In the genomic region with DNA sequence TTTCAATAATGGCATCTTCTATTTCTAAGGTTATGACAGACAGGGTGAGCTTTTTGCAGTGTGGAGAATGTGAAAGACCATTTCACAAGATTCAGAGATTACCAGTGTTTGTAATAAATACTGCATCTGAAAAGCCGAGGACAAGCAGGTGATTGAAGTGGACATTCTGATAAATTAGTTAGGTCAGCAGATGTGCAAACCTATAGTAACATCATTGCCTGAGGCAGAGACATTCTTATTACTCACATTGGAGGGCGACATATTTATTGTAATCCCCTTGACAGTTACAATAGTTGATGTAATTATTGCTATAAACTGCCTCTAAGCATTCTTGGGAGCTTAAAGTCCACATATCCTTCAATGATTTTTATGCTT, we compare ENCODE assay signal across 14 cellular contexts. TPM values are rescaled to one million over a fixed set of nuclear protein-coding genes. Genes with fewer than 3 reads are reported as not detected.
DNase-seq lines count a peak whose midpoint lies in the region; ATAC-seq and TF ChIP-seq lines count a peak whose summit lies in the region.
"Had no signal": no experiment of that assay in that cellular context is flagged by ENCODE, and none has a peak within 500 bp of the region (broad histone marks: within the 10 kb centered on the region; RNA-seq: fewer than 3 reads in every experiment).

No MANE protein-coding gene starts in this region.

- H3K4me3 Mint-ChIP-seq in stimulated activated naive CD8-positive, alpha-beta T cell treated with anti-CD3 and anti-CD28 coated beads, Interleukin-15, Interleukin-2, amounts not matched to agents 100 ng/mL and 50 ng/mL, for 24 hours, result peak overlapping the region; percentile 92
- no peak overlapping the region for H3K4me3 Mint-ChIP-seq in activated naive CD4-positive, alpha-beta T cell treated with anti-CD3 and anti-CD28 coated beads, Interleukin-2, amount 10 ng/mL, durations not matched to agents 7 days and 5 days

- no peak for TF ChIP-seq EP300 in SK-N-SH (IDR thresholded peaks at IDR 0.05; ENCODE audit: borderline replicate concordance in 1 of 2, low read depth in 1 of 2, low read length in 1 of 2)

- H3K27ac ChIP-seq in Panc1 (ENCODE audit: low read length) (peak overlapping the region; percentile 82), fibroblast of lung (ENCODE audit: insufficient read depth, low read length) (peak overlapping the region; percentile 41), SK-N-SH (ENCODE audit: low read depth in 2 of 2, low read length in 1 of 2) (no peak overlapping the region)
- H3K27ac ChIP-seq: adrenal gland, BLaER1, parathyroid adenoma had no signal

- H3K4me3 ChIP-seq in Panc1 (ENCODE audit: low read depth in 2 of 2, low read length in 2 of 2) (no peak overlapping the region; a peak in 1 of 4 replicates), fibroblast of lung (replicated peaks in 1 of 4; ENCODE audit: control extremely low read depth in 1 of 4, insufficient read depth in 1 of 4, low read depth in 3 of 4, low read length in 4 of 4) (peak overlapping the region in 2 of 4 experiments; percentile 10 to 29), SK-N-SH (ENCODE audit: low read depth in 2 of 2, low read length in 1 of 2) (no peak overlapping the region)
- H3K4me3 ChIP-seq: adrenal gland, BLaER1, coronary artery had no signal

- peaks cover 15% of the 10 kb centered on the region; the same call in 1 of the 2 replicates for H3K4me1 ChIP-seq in Panc1 (ENCODE audit: control insufficient read depth, insufficient read depth, low read length)
- peaks cover 21% of the 10 kb centered on the region for H3K4me1 ChIP-seq in fibroblast of lung (ENCODE audit: control insufficient read depth, extremely low read depth, insufficient read depth, low read length)
- H3K4me1 ChIP-seq in SK-N-SH (ENCODE audit: control insufficient read depth in 1 of 2, insufficient read depth in 2 of 2, low read depth in 1 of 2, low read length in 1 of 2), result peaks cover 0 to 18% of the 10 kb centered on the region in 2 experiments; a peak in 3 of 4 replicates
- H3K4me1 ChIP-seq: parathyroid adenoma had no signal

- TF ChIP-seq RAD21 in SK-N-SH (IDR thresholded peaks at IDR 0.05; ENCODE audit: low read length), result no peak

- no peaks in the 10 kb centered on the region for H3K9me3 ChIP-seq in Panc1 (ENCODE audit: control insufficient read depth, insufficient read depth, low read depth, low read length)
- H3K9me3 ChIP-seq in fibroblast of lung (ENCODE audit: control insufficient read depth, insufficient read depth, low read depth, low read length), result no peaks in the 10 kb centered on the region
- H3K9me3 ChIP-seq in SK-N-SH, result no peaks in the 10 kb centered on the region
- H3K9me3 ChIP-seq: adrenal gland had no signal

- CTCF ChIA-PET in Panc1 (lab: Charles Lee) (no interaction called here), SK-N-SH (lab: Yijun Ruan, JAX) (interaction anchor here (0.6 to 1.2 kb wide), 3 partner anchors 9 to 23 kb away, joined by 3 to 4 read pairs (median 3); no protein-coding TSS in a partner anchor)
- CTCF ChIA-PET in activated naive CD4-positive, alpha-beta T cell treated with anti-CD3 and anti-CD28 coated beads, Interleukin-2, amount 10 ng/mL, durations not matched to agents 7 days and 5 days (lab: Charles Lee), result interaction anchor here (0.6 to 1.3 kb wide), 5 partner anchors 120 to 207 kb away, joined by 3 to 6 read pairs (median 5); no protein-coding TSS in a partner anchor

- BruUV-seq in Panc1 (replicated peaks; lab: Mats Ljungman, UMichigan), result no TSS peak

- TF ChIP-seq CTCF in Panc1 (IDR thresholded peaks at IDR 0.05), result no peak
- no peak for TF ChIP-seq CTCF in fibroblast of lung (conservative IDR thresholded peaks at IDR 0.05 in 1 of 2, IDR thresholded peaks at IDR 0.05 in 1 of 2; ENCODE audit: low read depth in 1 of 2, low read length in 2 of 2)
- TF ChIP-seq CTCF in SK-N-SH (IDR thresholded peaks at IDR 0.05), result no peak

- POLR2A ChIA-PET in Panc1 (lab: Charles Lee), result interaction anchor here (0.7 kb wide), 2 partner anchors 199 to 437 kb away, joined by 3 read pairs; no protein-coding TSS in a partner anchor
- POLR2A ChIA-PET in SK-N-SH (lab: Yijun Ruan, JAX), result no interaction called here

- H3K4me2 ChIP-seq in fibroblast of lung (ENCODE audit: extremely low read depth, insufficient read depth, low read length) (peak overlapping the region; percentile 73), SK-N-SH (no peak overlapping the region)
- H3K4me2 ChIP-seq: BLaER1 had no signal

- peaks cover 23% of the 10 kb centered on the region for H3F3A ChIP-seq in SK-N-SH (replicated peaks; ENCODE audit: insufficient read depth)

- H3K9ac ChIP-seq in fibroblast of lung (ENCODE audit: insufficient read depth, low read length), result no peak overlapping the region
- no peak overlapping the region for H3K9ac ChIP-seq in SK-N-SH
- H3K9ac ChIP-seq: BLaER1, parathyroid adenoma had no signal

- H3K27ac Mint-ChIP-seq in stimulated activated naive CD8-positive, alpha-beta T cell treated with anti-CD3 and anti-CD28 coated beads, Interleukin-15, Interleukin-2, amounts not matched to agents 100 ng/mL and 50 ng/mL, for 24 hours, result peak overlapping the region; percentile 23
- no peak overlapping the region for H3K27ac Mint-ChIP-seq in activated naive CD4-positive, alpha-beta T cell treated with anti-CD3 and anti-CD28 coated beads, Interleukin-2, amount 10 ng/mL, durations not matched to agents 7 days and 5 days

- H3K9me2 ChIP-seq in SK-N-SH, result no peaks in the 10 kb centered on the region

- H4K20me1 ChIP-seq in fibroblast of lung (ENCODE audit: control insufficient read depth, extremely low read depth, insufficient read depth, low read length) (no peaks in the 10 kb centered on the region), SK-N-SH (ENCODE audit: insufficient read depth) (no peaks in the 10 kb centered on the region)
- H4K20me1 ChIP-seq: BLaER1 had no signal

- no peak for DNase-seq in stimulated activated naive CD8-positive, alpha-beta T cell treated with anti-CD3 and anti-CD28 coated beads, Interleukin-15, Interleukin-2, amounts not matched to agents 100 U/mL and 50 U/mL, for 24 hours
- no peak for DNase-seq in Panc1 (ENCODE audit: low read depth, low spot score)
- DNase-seq in fibroblast of lung (ENCODE audit: low read depth in 2 of 2), result peak in 1 of 2 donors; percentile 13
- DNase-seq in DMS53 (lab: John Stamatoyannopoulos, UW), result no peak
- DNase-seq in activated naive CD4-positive, alpha-beta T cell treated with anti-CD3 and anti-CD28 coated beads, Interleukin-2, amount 10 ng/mL, durations not matched to agents 7 days and 5 days, result no peak
- DNase-seq in SK-N-SH, result no peak
- DNase-seq: activated CD8-positive, alpha-beta memory T cell treated with anti-CD3 and anti-CD28 coated beads for 24 hours; adrenal gland; T-helper 9 cell had no signal

- H3K36me3 Mint-ChIP-seq in stimulated activated naive CD8-positive, alpha-beta T cell treated with anti-CD3 and anti-CD28 coated beads, Interleukin-15, Interleukin-2, amounts not matched to agents 100 ng/mL and 50 ng/mL, for 24 hours (ENCODE audit: low read depth), result no peaks in the 10 kb centered on the region
- H3K36me3 Mint-ChIP-seq in activated naive CD4-positive, alpha-beta T cell treated with anti-CD3 and anti-CD28 coated beads, Interleukin-2, amount 10 ng/mL, durations not matched to agents 7 days and 5 days, result peaks cover 1% of the 10 kb centered on the region

- H3K9me3 Mint-ChIP-seq in stimulated activated naive CD8-positive, alpha-beta T cell treated with anti-CD3 and anti-CD28 coated beads, Interleukin-15, Interleukin-2, amounts not matched to agents 100 ng/mL and 50 ng/mL, for 24 hours, result peaks cover 4% of the 10 kb centered on the region
- no peaks in the 10 kb centered on the region for H3K9me3 Mint-ChIP-seq in activated naive CD4-positive, alpha-beta T cell treated with anti-CD3 and anti-CD28 coated beads, Interleukin-2, amount 10 ng/mL, durations not matched to agents 7 days and 5 days

- in situ Hi-C loops in Panc1 (cut with HindIII; ENCODE audit: low pct_unique_long_range_greater_than_20kb, low sequenced_read_pairs), result no loop called here

- H3K4me1 Mint-ChIP-seq in stimulated activated naive CD8-positive, alpha-beta T cell treated with anti-CD3 and anti-CD28 coated beads, Interleukin-15, Interleukin-2, amounts not matched to agents 100 ng/mL and 50 ng/mL, for 24 hours (ENCODE audit: low read depth), result peaks cover 86% of the 10 kb centered on the region
- H3K4me1 Mint-ChIP-seq in activated naive CD4-positive, alpha-beta T cell treated with anti-CD3 and anti-CD28 coated beads, Interleukin-2, amount 10 ng/mL, durations not matched to agents 7 days and 5 days, result peaks cover 51% of the 10 kb centered on the region

- H3K27me3 ChIP-seq in Panc1 (ENCODE audit: control insufficient read depth, insufficient read depth, low read length) (no peaks in the 10 kb centered on the region), fibroblast of lung (ENCODE audit: control insufficient read depth, insufficient read depth, low read length) (no peaks in the 10 kb centered on the region), SK-N-SH (ENCODE audit: insufficient read depth) (peaks cover 18% of the 10 kb centered on the region; the same call in 1 of the 2 replicates)
- H3K27me3 ChIP-seq: BLaER1 had no signal

- intact Hi-C loops in Panc1 (cut with micrococcal nuclease; ENCODE audit: unreplicated experiment), result no loop called here

- WGBS in SK-N-SH (ENCODE audit: low lambda C conversion rate), result 70% methylated on average over 2 of the region's 2 CpGs

- H3K36me3 ChIP-seq in Panc1 (ENCODE audit: control insufficient read depth, insufficient read depth, low read length), result no peaks in the 10 kb centered on the region
- H3K36me3 ChIP-seq in fibroblast of lung (ENCODE audit: control insufficient read depth, insufficient read depth, low read length), result no peaks in the 10 kb centered on the region
- H3K36me3 ChIP-seq in SK-N-SH (replicated peaks in 1 of 2; ENCODE audit: control insufficient read depth in 1 of 2, insufficient read depth in 2 of 2, low read length in 1 of 2), result no peaks in the 10 kb centered on the region
- H3K36me3 ChIP-seq: adrenal gland, BLaER1 had no signal

- H3K79me2 ChIP-seq in fibroblast of lung (ENCODE audit: control insufficient read depth, insufficient read depth, low read length), result peaks cover 30% of the 10 kb centered on the region
- no peaks in the 10 kb centered on the region for H3K79me2 ChIP-seq in SK-N-SH (ENCODE audit: insufficient read depth)
- H3K79me2 ChIP-seq: parathyroid adenoma had no signal

- H2AFZ ChIP-seq in fibroblast of lung (ENCODE audit: low read length) (no peak overlapping the region), SK-N-SH (ENCODE audit: low read depth) (no peak overlapping the region)
- H2AFZ ChIP-seq: parathyroid adenoma had no signal

- peaks cover 6% of the 10 kb centered on the region for H3K27me3 Mint-ChIP-seq in stimulated activated naive CD8-positive, alpha-beta T cell treated with anti-CD3 and anti-CD28 coated beads, Interleukin-15, Interleukin-2, amounts not matched to agents 100 ng/mL and 50 ng/mL, for 24 hours
- peaks cover 8% of the 10 kb centered on the region for H3K27me3 Mint-ChIP-seq in activated naive CD4-positive, alpha-beta T cell treated with anti-CD3 and anti-CD28 coated beads, Interleukin-2, amount 10 ng/mL, durations not matched to agents 7 days and 5 days

- no peak for ATAC-seq in stimulated activated naive CD8-positive, alpha-beta T cell treated with anti-CD3 and anti-CD28 coated beads, Interleukin-15, Interleukin-2, amounts not matched to agents 100 U/mL and 50 U/mL, for 24 hours
- ATAC-seq in Panc1, result no peak
- no peak for ATAC-seq in HG03196 (IDR thresholded peaks at IDR 0.05; ENCODE audit: unreplicated experiment)

RNA-seq across cellular contexts. Expression of a gene that starts 3.3 kb away (rescaled TPM):
- 4.7 TPM for total RNA-seq in Panc1 (2021; ENCODE audit: unreplicated experiment)
- polyA plus RNA-seq in Panc1 (2012; ENCODE audit: insufficient read length), result 2.9 TPM
- 12.1 and 19.5 TPM in 2 replicates for total RNA-seq in fibroblast of lung
- 3.5 and 17.1 TPM in 2 replicates for polyA plus RNA-seq in fibroblast of lung
- polyA plus RNA-seq in fibroblast of lung (2012), result 2.3 and 10.4 TPM in 2 replicates
- polyA minus RNA-seq in fibroblast of lung (ENCODE audit: low replicate concordance), result 2.6 and 17.9 TPM in 2 replicates
- polyA plus RNA-seq in SK-N-SH (2012; rRNA removed), result under 0.01 TPM in 1 of 2 replicates, not detected in the other
- 0.01 TPM in 2 replicates for polyA plus RNA-seq in SK-N-SH (2012; cell fraction: cytosol; rRNA removed)
- polyA plus RNA-seq in SK-N-SH (2012; cell fraction: nucleus; rRNA removed), result 0.04 and 0.07 TPM in 2 replicates

Comparison
In these comparisons a context has a peak if more than half of its experiments do, and no peak if none do; other contexts are left out.
1. H3K27ac ChIP-seq: peak in Panc1 (single experiment) and fibroblast of lung (single experiment); none in SK-N-SH (0 of 2).